In genomic region chr2:133198678-133199077, GRCh38 we compare ENCODE assay signal across 7 cellular contexts.
"Had no signal": no experiment of that assay in that cellular context is flagged by ENCODE, and none has a peak within 500 bp of the region (broad histone marks: within the 10 kb centered on the region; RNA-seq: fewer than 3 reads in every experiment).

No MANE protein-coding gene starts in this region.

- FAIRE-seq: H1, H54, HTR-8/SVneo, K562 had no signal

- ATAC-seq: GM23338, K562 had no signal

- H2AFZ ChIP-seq: GM23338 had no signal

- H3K4me2 ChIP-seq: GM23338 had no signal

- DNase-seq: H9, HCEC 1CT had no signal

- H3K4me3 ChIP-seq: GM23338, K562 had no signal
